30 cellular contexts compared by ENCODE assay signal in the genomic region with DNA sequence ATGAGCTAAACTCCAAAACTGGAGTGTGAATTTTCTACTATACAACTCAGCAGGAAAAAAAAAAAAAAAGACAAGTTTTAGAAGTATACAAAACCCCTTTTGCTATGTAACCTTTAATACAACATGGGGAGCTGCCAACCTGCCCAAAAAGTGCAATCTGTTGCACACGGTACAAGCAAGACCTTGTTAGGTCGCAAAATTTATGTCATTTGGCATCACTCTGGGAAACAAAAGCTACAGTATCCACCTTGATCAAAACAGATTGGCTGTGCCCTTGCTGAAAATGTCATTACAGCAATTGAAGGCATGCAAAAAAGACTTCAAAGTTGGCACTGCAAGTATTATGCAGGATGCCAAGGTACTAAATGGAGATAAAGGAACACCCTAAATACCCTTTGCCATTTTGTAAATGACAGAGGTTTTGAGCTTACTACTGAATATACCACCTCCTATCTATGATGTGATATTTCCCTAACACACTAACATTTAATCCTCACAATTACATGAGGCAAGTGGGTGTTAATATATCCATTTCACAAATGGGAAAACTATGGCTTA.
"Had no signal": no experiment of that assay in that cellular context is flagged by ENCODE, and none has a peak within 500 bp of the region (broad histone marks: within the 10 kb centered on the region; RNA-seq: fewer than 3 reads in every experiment).

No MANE protein-coding gene starts in this region.

- H3K27me3 ChIP-seq: SJCRH30 had no signal

- H3K4me1 ChIP-seq: SJCRH30 had no signal

- H3K27ac ChIP-seq: RWPE1, SJCRH30, SK-N-MC, WERI-Rb-1 had no signal

- H3K36me3 ChIP-seq: WERI-Rb-1 had no signal

- H3K4me3 ChIP-seq: SJCRH30, SK-N-MC had no signal

- DNase-seq: activated CD4-positive, alpha-beta memory T cell treated with anti-CD3 and anti-CD28 coated beads, Interleukin-2, amount 10 ng/mL, durations not matched to agents 7 days and 5 days; activated CD4-positive, alpha-beta T cell treated with anti-CD3 and anti-CD28 coated beads for 1 hour; activated CD4-positive, alpha-beta T cell treated with anti-CD3 and anti-CD28 coated beads for 48 hours; activated CD4-positive, CD25-positive, alpha-beta regulatory T cell; activated CD8-positive, alpha-beta memory T cell treated with anti-CD3 and anti-CD28 coated beads for 24 hours; activated CD8-positive, alpha-beta memory T cell treated with anti-CD3 and anti-CD28 coated beads, Interleukin-2, amount 10 ng/mL, durations not matched to agents 7 days and 5 days; activated CD8-positive, alpha-beta memory T cell treated with anti-CD3 and anti-CD28 coated beads, Interleukin-2, amount 50 U/mL, for 48 hours; activated effector memory CD4-positive, alpha-beta T cell treated with Interleukin-2 at 50 U/mL for 16 hours; activated naive CD4-positive, alpha-beta T cell treated with anti-CD3 and anti-CD28 coated beads, Interleukin-2, amount 10 ng/mL, durations not matched to agents 7 days and 5 days; activated naive CD8-positive, alpha-beta T cell treated with anti-CD3 and anti-CD28 coated beads, Interleukin-2, amount 50 U/mL, for 24 hours; activated T-cell treated with anti-CD3 and anti-CD28 coated beads, Interleukin-2, amount 50 U/mL, for 48 hours; anterior cingulate cortex; central memory CD4-positive, alpha-beta T cell; Kasumi-1; KG1; MM.1S; MV-4-11; NCI-H1092; NCI-H1436 treated with DMSO at 0.1 percent for 48 hours; NCI-H1694 treated with DMSO at 0.1 percent for 48 hours; NCI-H2029; NCI-H345; NCI-H524 treated with DMSO at 0.1 percent for 48 hours; PC-3; SHP77; SJCRH30; T1000; WERI-Rb-1 had no signal

- ATAC-seq: activated CD8-positive, alpha-beta memory T cell treated with anti-CD3 and anti-CD28 coated beads, Interleukin-2, amount 10 ng/mL, durations not matched to agents 7 days and 5 days; activated naive CD8-positive, alpha-beta T cell treated with anti-CD3 and anti-CD28 coated beads, Interleukin-2, amount 50 U/mL, for 24 hours; PC-3 had no signal

- H3K9me3 ChIP-seq: SJCRH30 had no signal
